8 cellular contexts compared by ENCODE assay signal in genomic region chr16:57244767-57245471, GRCh38. TPM values are rescaled to one million over a fixed set of nuclear protein-coding genes. Genes with fewer than 3 reads are reported as not detected.
DNase-seq lines count a peak whose midpoint lies in the region; TF ChIP-seq lines count a peak whose summit lies in the region.

TSS of gene ARL2BP (plus strand) at chr16:57245259. CDS start at chr16:57245368, 109 bp downstream.

- H3K4me3 ChIP-seq in GM06990 (replicated peaks; ENCODE audit: low read depth, low read length) (peak within 1 kb of the TSS; percentile 86), SK-N-SH (ENCODE audit: low read depth in 2 of 2, low read length in 1 of 2) (peak within 1 kb of the TSS; percentile 79 to 89)

- peak within 1 kb of the TSS; percentile 96 for H3K4me2 ChIP-seq in SK-N-SH

- H3K9me2 ChIP-seq in SK-N-SH, result no peaks in the 10 kb centered on the region

- peaks cover 20% of the 10 kb centered on the region for H3K79me2 ChIP-seq in SK-N-SH (ENCODE audit: insufficient read depth)

- peak within 1 kb of the TSS; percentile 86 for H2AFZ ChIP-seq in SK-N-SH (ENCODE audit: low read depth)

- peaks cover 2% of the 10 kb centered on the region for H3K27me3 Mint-ChIP-seq in HFFc6 (ENCODE audit: insufficient read depth)
- no peaks in the 10 kb centered on the region for H3K27me3 Mint-ChIP-seq in activated naive CD4-positive, alpha-beta T cell treated with anti-CD3 and anti-CD28 coated beads, Interleukin-2, amount 50 U/mL, for 24 hours

- TF ChIP-seq CTCF in GM06990 (IDR thresholded peaks at IDR 0.05; ENCODE audit: insufficient read depth, low read length, poor library complexity, severe bottlenecking) (no peak), HFFc6 (IDR thresholded peaks at IDR 0.05) (peak; percentile 53), SK-N-SH (IDR thresholded peaks at IDR 0.05) (peak; percentile 27; the same call in 1 of the 2 replicates)

- peaks cover 5 to 9% of the 10 kb centered on the region in 2 experiments; a peak in 2 of 4 replicates for H3K4me1 ChIP-seq in SK-N-SH (ENCODE audit: control insufficient read depth in 1 of 2, insufficient read depth in 2 of 2, low read depth in 1 of 2, low read length in 1 of 2)

- TF ChIP-seq RAD21 in SK-N-SH (IDR thresholded peaks at IDR 0.05; ENCODE audit: low read length), result no peak; the same call in 1 of the 2 replicates

- DNase-seq in GM06990 (ENCODE audit: extremely low read depth, insufficient read length) (peak; percentile 98), HFFc6 (peak; percentile 97), NCI-H1048 (lab: John Stamatoyannopoulos, UW) (peak; percentile 28), SK-N-SH (peak; percentile 99), globus pallidus (ENCODE audit: low spot score) (peak; percentile 98), occipital lobe (lab: John Stamatoyannopoulos, UW) (peak; percentile 97)

- H3K36me3 ChIP-seq in GM06990 (ENCODE audit: control insufficient read depth, insufficient read depth, low read length), result peaks cover 6% of the 10 kb centered on the region
- H3K36me3 ChIP-seq in SK-N-SH (replicated peaks in 1 of 2; ENCODE audit: control insufficient read depth in 1 of 2, insufficient read depth in 2 of 2, low read length in 1 of 2), result peaks cover 23 to 41% of the 10 kb centered on the region in 2 experiments

- WGBS in SK-N-SH (ENCODE audit: low lambda C conversion rate), result 3% methylated on average over 27 of the region's 77 CpGs

- H4K20me1 ChIP-seq in SK-N-SH (ENCODE audit: insufficient read depth), result no peaks in the 10 kb centered on the region

- TF ChIP-seq EP300 in SK-N-SH (IDR thresholded peaks at IDR 0.05; ENCODE audit: borderline replicate concordance in 1 of 2, low read depth in 1 of 2, low read length in 1 of 2), result no peak

- H3K4me3 Mint-ChIP-seq in HFFc6, result peak within 1 kb of the TSS; percentile 88
- peak within 1 kb of the TSS; percentile 93 for H3K4me3 Mint-ChIP-seq in activated naive CD4-positive, alpha-beta T cell treated with anti-CD3 and anti-CD28 coated beads, Interleukin-2, amount 50 U/mL, for 24 hours

- peak within 1 kb of the TSS; percentile 91 for H3K9ac ChIP-seq in SK-N-SH

- peaks cover 27% of the 10 kb centered on the region for H3K36me3 Mint-ChIP-seq in HFFc6 (ENCODE audit: low read depth)
- H3K36me3 Mint-ChIP-seq in activated naive CD4-positive, alpha-beta T cell treated with anti-CD3 and anti-CD28 coated beads, Interleukin-2, amount 50 U/mL, for 24 hours, result peaks cover 2% of the 10 kb centered on the region

- POLR2A ChIA-PET in SK-N-SH (lab: Yijun Ruan, JAX), result interaction anchor here (0.6 to 1.3 kb wide), 9 partner anchors 10 to 171 kb away, joined by 3 to 7 read pairs (median 3); partner anchors contain the start of genes PSME3IP1 and RSPRY1

- peaks cover 25% of the 10 kb centered on the region for H3F3A ChIP-seq in SK-N-SH (replicated peaks; ENCODE audit: insufficient read depth)

- peak within 1 kb of the TSS; percentile 97 for H3K27ac Mint-ChIP-seq in HFFc6
- H3K27ac Mint-ChIP-seq in activated naive CD4-positive, alpha-beta T cell treated with anti-CD3 and anti-CD28 coated beads, Interleukin-2, amount 50 U/mL, for 24 hours, result peak within 1 kb of the TSS; percentile 94

- H3K4me1 Mint-ChIP-seq in HFFc6 (ENCODE audit: low read depth), result peaks cover 18% of the 10 kb centered on the region
- peaks cover 24% of the 10 kb centered on the region for H3K4me1 Mint-ChIP-seq in activated naive CD4-positive, alpha-beta T cell treated with anti-CD3 and anti-CD28 coated beads, Interleukin-2, amount 50 U/mL, for 24 hours

- no peaks in the 10 kb centered on the region for H3K9me3 Mint-ChIP-seq in HFFc6
- H3K9me3 Mint-ChIP-seq in activated naive CD4-positive, alpha-beta T cell treated with anti-CD3 and anti-CD28 coated beads, Interleukin-2, amount 50 U/mL, for 24 hours, result no peaks in the 10 kb centered on the region

- CTCF ChIA-PET in SK-N-SH (lab: Yijun Ruan, JAX), result interaction anchor here (0.7 to 2.2 kb wide), 9 partner anchors 18 to 178 kb away, joined by 3 to 10 read pairs (median 3); no protein-coding TSS in a partner anchor

- no peaks in the 10 kb centered on the region for H3K27me3 ChIP-seq in GM06990 (replicated peaks; ENCODE audit: control insufficient read depth, insufficient read depth, low read length)
- H3K27me3 ChIP-seq in SK-N-SH (ENCODE audit: insufficient read depth), result no peaks in the 10 kb centered on the region

- H3K27ac ChIP-seq in SK-N-SH (ENCODE audit: low read depth in 2 of 2, low read length in 1 of 2) (peak within 1 kb of the TSS; percentile 91 to 93), temporal lobe (ENCODE audit: low read depth, low read length) (peak within 1 kb of the TSS; percentile 71)

- H3K9me3 ChIP-seq in SK-N-SH, result no peaks in the 10 kb centered on the region

TF ChIP-seq in SK-N-SH, 30 proteins besides CTCF, POLR2A, EP300 and RAD21:
- no peak for TF ChIP-seq FOSL2 (IDR thresholded peaks at IDR 0.05; ENCODE audit: borderline replicate concordance, low read depth)
- peak; percentile 73 for TF ChIP-seq NRF1 (IDR thresholded peaks at IDR 0.05; ENCODE audit: low read depth, low read length)
- TF ChIP-seq FOXJ3 (CRISPR knock-in tag; IDR thresholded peaks at IDR 0.05), result no peak
- peak; percentile 12; the same call in 1 of the 2 replicates for TF ChIP-seq TCF12 (IDR thresholded peaks at IDR 0.05)
- no peak for TF ChIP-seq RFX5 (IDR thresholded peaks at IDR 0.05; ENCODE audit: low read length)
- TF ChIP-seq MXI1 (IDR thresholded peaks at IDR 0.05; ENCODE audit: low read depth, low read length), result peak; percentile 66
- peak; percentile 23 for TF ChIP-seq SIN3A (IDR thresholded peaks at IDR 0.05; ENCODE audit: borderline replicate concordance, low read depth, low read length)
- TF ChIP-seq YY1 (IDR thresholded peaks at IDR 0.05; ENCODE audit: low read depth), result no peak
- TF ChIP-seq ELF1 (IDR thresholded peaks at IDR 0.05), result peak; percentile 79
- TF ChIP-seq CHD2 (IDR thresholded peaks at IDR 0.05; ENCODE audit: low read length, partially characterized antibody), result peak; percentile 49
- TF ChIP-seq SMC3 (IDR thresholded peaks at IDR 0.05; ENCODE audit: low read depth, low read length), result peak; percentile 13; the same call in 1 of the 2 replicates
- peak; percentile 50; the same call in 1 of the 2 replicates for TF ChIP-seq TAF1 (IDR thresholded peaks at IDR 0.05; ENCODE audit: borderline replicate concordance, low read depth, low read length)
- peak; percentile 71 for TF ChIP-seq GABPA (IDR thresholded peaks at IDR 0.05; ENCODE audit: low read depth)
- TF ChIP-seq USF2 (IDR thresholded peaks at IDR 0.05; ENCODE audit: borderline replicate concordance, low read depth, low read length), result no peak
- 0 out of 2 replicates have a peak, but pooled peaks have one; percentile 22 for TF ChIP-seq PBX3 (IDR thresholded peaks at IDR 0.05)
- peak; percentile 94 for TF ChIP-seq POLR2AphosphoS5 (IDR thresholded peaks at IDR 0.05; ENCODE audit: low read depth, low read length)
- TF ChIP-seq MAX (IDR thresholded peaks at IDR 0.05; ENCODE audit: low read depth), result peak; percentile 44
- TF ChIP-seq NFIC (IDR thresholded peaks at IDR 0.05; ENCODE audit: borderline replicate concordance), result no peak
TF ChIP-seq in SK-N-SH: peak in this region for 12.

RNA-seq across cellular contexts. Expression of gene ARL2BP, which starts in this region (rescaled TPM):
- 10 to 100 TPM; 70.3 to 80.0 (median 76.7) TPM for total RNA-seq in HFFc6 (2021; fragmentation: NEBNext Ultra II Directional; extraction: Animal tissue kit (Norgen Biotek cat#: 25700))
- 61.8 and 70.3 TPM in 2 replicates for polyA plus RNA-seq in SK-N-SH (2012; rRNA removed)
- 75.9 and 83.6 TPM in 2 replicates for polyA plus RNA-seq in SK-N-SH (2012; cell fraction: cytosol; rRNA removed)
- 20.8 and 24.7 TPM in 2 replicates for polyA plus RNA-seq in SK-N-SH (2012; cell fraction: nucleus; rRNA removed)
- total RNA-seq in occipital lobe (81.4 TPM), temporal lobe (40.3 TPM)

Comparison
In these comparisons a context has a peak if more than half of its experiments do, and no peak if none do; other contexts are left out.
1. Peak in every context shown above with its lines: DNase-seq, H3K4me3 ChIP-seq and H3K27ac ChIP-seq.
2. DNase-seq: peak in every context shown above with its lines; median percentile 99 in SK-N-SH; 98 in GM06990; 98 in globus pallidus; 97 in HFFc6; 97 in occipital lobe; 28 in NCI-H1048.